Comparison of ENCODE assay signal across 25 cellular contexts in the genomic region with DNA sequence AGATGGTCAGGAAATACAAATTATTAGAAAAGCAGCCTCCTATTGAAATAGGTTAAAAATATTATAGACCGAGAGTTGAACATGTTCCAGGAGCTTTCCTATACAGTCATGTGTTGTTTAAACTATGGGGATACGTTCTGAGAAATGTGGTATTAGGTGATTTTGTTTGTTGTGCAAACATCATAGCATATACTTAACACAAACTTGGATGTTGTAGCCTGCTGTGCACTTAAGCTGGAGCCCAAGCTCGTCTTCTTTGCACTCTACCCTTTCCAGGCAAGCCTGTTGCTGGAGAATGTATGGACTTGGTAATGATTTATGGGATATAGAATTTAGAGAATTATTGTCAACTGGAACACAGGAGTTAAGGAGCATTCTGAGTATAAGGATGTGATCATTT.
DNase-seq lines count a peak whose midpoint lies in the region; ATAC-seq and TF ChIP-seq lines count a peak whose summit lies in the region.
"Had no signal": no experiment of that assay in that cellular context is flagged by ENCODE, and none has a peak within 500 bp of the region (broad histone marks: within the 10 kb centered on the region; RNA-seq: fewer than 3 reads in every experiment).

No MANE protein-coding gene starts in this region.

- CTCF ChIA-PET in HEK293 (lab: Yijun Ruan, JAX), result interaction anchor here (0.6 to 2.0 kb wide), 4 partner anchors 11 to 17 kb away, joined by 3 to 11 read pairs (median 3); no protein-coding TSS in a partner anchor

- H3K4me3 ChIP-seq in HEK293 (ENCODE audit: low read depth, low read length), result no peak overlapping the region
- H3K4me3 ChIP-seq: BLaER1, K562, SJCRH30 had no signal

- peaks cover 42 to 66% (median 62%) of the 10 kb centered on the region in 3 donors for H3K4me1 Mint-ChIP-seq in naive B cell

- H3K36me3 Mint-ChIP-seq in naive B cell, result peaks cover 0 to 8% of the 10 kb centered on the region in 2 donors

- peak; percentile 5 for DNase-seq in NCI-H2227 treated with DMSO at 0.1 percent for 48 hours (lab: John Stamatoyannopoulos, UW)
- no peak for DNase-seq in NCI-H2227 (lab: John Stamatoyannopoulos, UW; ENCODE audit: unreplicated experiment)
- DNase-seq in naive B cell, result no peak
- DNase-seq in activated CD4-positive, alpha-beta T cell treated with anti-CD3 and anti-CD28 coated beads, Interleukin-2, amount 50 U/mL, for 4 hours, result no peak
- no peak for DNase-seq in posterior cingulate gyrus
- DNase-seq: 8988T; CD4-positive, CD25-positive, alpha-beta regulatory T cell; COR-L47; EL; GDM1; H7; HFFc6; Kasumi-1; MV-4-11; NCI-H1105; NCI-H2029; NCI-H226; NCI-H510A; SJCRH30 had no signal

- intact Hi-C loops in posterior cingulate gyrus (cut with DNase I), result no loop called here

- no peaks in the 10 kb centered on the region for H3K9me3 Mint-ChIP-seq in naive B cell
- H3K9me3 Mint-ChIP-seq: CD4-positive, CD25-positive, alpha-beta regulatory T cell; HFFc6 had no signal

- TF ChIP-seq CTCF in HEK293 (tag by site-specific recombination; IDR thresholded peaks at IDR 0.05) (no peak), VCaP (conservative IDR thresholded peaks at IDR 0.05) (no peak)

- POLR2A ChIA-PET in HEK293 (lab: Yijun Ruan, JAX), result no interaction called here

- no peaks in the 10 kb centered on the region for H3K9me3 ChIP-seq in HEK293 (ENCODE audit: control insufficient read depth, insufficient read depth, low read depth, low read length)
- H3K9me3 ChIP-seq: BLaER1, SJCRH30 had no signal

- H3K4me3 Mint-ChIP-seq in naive B cell, result no peak overlapping the region
- H3K4me3 Mint-ChIP-seq: HFFc6 had no signal

- ATAC-seq in naive B cell (ENCODE audit: low read depth in 2 of 2) (no peak), HG03097 (IDR thresholded peaks at IDR 0.05; ENCODE audit: low FRiP score, unreplicated experiment) (no peak)
- ATAC-seq: K562, Right ventricle myocardium inferior had no signal

- H3K36me3 ChIP-seq in HEK293 (ENCODE audit: control insufficient read depth in 2 of 2, insufficient read depth in 1 of 2, low read length in 2 of 2), result no peaks in the 10 kb centered on the region; a peak in 1 of 3 replicates

- H3K4me1 ChIP-seq in HEK293 (ENCODE audit: control insufficient read depth, insufficient read depth, low read length), result peaks cover 10% of the 10 kb centered on the region; the same call in 1 of the 2 replicates
- H3K4me1 ChIP-seq: SJCRH30 had no signal

- H3K27ac Mint-ChIP-seq in naive B cell, result peak overlapping the region in 4 of 6 donors; percentile 16 to 80 (median 50)
- H3K27ac Mint-ChIP-seq: HFFc6 had no signal

- H3K27me3 Mint-ChIP-seq in naive B cell, result no peaks in the 10 kb centered on the region
- H3K27me3 Mint-ChIP-seq: CD4-positive, CD25-positive, alpha-beta regulatory T cell had no signal

- no peak overlapping the region for H3K27ac ChIP-seq in HEK293 (ENCODE audit: extremely low read depth, low read depth, low read length)
- H3K27ac ChIP-seq in VCaP, result peak overlapping the region; percentile 63
- H3K27ac ChIP-seq: BLaER1, SJCRH30 had no signal

TF ChIP-seq in HEK293, 187 proteins besides CTCF, POLR2A, EP300 and RAD21:
- TF ChIP-seq ZNF626 (tag by site-specific recombination; IDR thresholded peaks at IDR 0.05), result no peak
- TF ChIP-seq ZNF146 (tag by site-specific recombination; IDR thresholded peaks at IDR 0.05), result no peak
- peak; percentile 38; the same call in 1 of the 2 replicates for TF ChIP-seq SCRT2 (tag by site-specific recombination; IDR thresholded peaks at IDR 0.05)
